In genomic region chr14:30768791-30769190, GRCh38 we compare ENCODE assay signal across 6 cellular contexts.
"Had no signal": no experiment of that assay in that cellular context is flagged by ENCODE, and none has a peak within 500 bp of the region (broad histone marks: within the 10 kb centered on the region; RNA-seq: fewer than 3 reads in every experiment).

No MANE protein-coding gene starts in this region.

- H3K27ac ChIP-seq: HL-60 had no signal

- DNase-seq: IMR-90, KBM-7 had no signal

- ATAC-seq: HepG2, K562 had no signal

- H3K4me3 ChIP-seq: K562 had no signal

- H3K4me1 Mint-ChIP-seq: IgD-negative memory B cell had no signal

- H3K27ac Mint-ChIP-seq: IgD-negative memory B cell had no signal
